1 cellular context compared by ENCODE assay signal in the genomic region with DNA sequence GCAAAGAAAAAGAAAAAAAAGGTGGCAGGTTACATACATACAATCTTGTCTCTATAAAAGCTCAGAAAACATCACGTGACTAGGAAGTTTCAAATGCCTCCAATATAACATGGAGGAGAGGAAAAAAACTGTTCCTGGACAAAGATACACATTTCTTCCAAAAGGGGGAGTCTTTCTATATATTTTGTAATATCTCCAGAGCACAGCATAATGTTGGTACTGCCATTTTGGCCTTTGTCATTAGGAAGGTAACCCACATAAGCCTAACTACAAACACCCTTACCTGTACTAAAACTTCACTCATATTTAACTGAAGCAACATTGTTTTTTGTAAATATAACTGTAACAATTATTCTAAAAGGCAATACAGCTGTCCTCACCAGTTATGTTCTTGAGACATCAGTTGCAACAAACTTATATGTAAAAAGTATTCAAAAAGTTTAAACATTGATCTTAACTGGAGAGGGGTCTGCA.
TF ChIP-seq lines count a peak whose summit lies in the region.

No MANE protein-coding gene starts in this region.

TF ChIP-seq in HCT116, 20 proteins besides CTCF, POLR2A, EP300 and RAD21 (continued from another document):
- TF ChIP-seq REST (IDR thresholded peaks at IDR 0.05; ENCODE audit: low read depth), result no peak
- TF ChIP-seq SRF (IDR thresholded peaks at IDR 0.05; ENCODE audit: low read depth), result 0 out of 2 replicates have a peak, but pooled peaks have one; percentile 29
- 0 out of 2 replicates have a peak, but pooled peaks have one; percentile 38 for TF ChIP-seq SIN3A (IDR thresholded peaks at IDR 0.05; ENCODE audit: low read depth)
- peak; percentile 82 for TF ChIP-seq CEBPB (IDR thresholded peaks at IDR 0.05; ENCODE audit: low read depth)
- no peak for TF ChIP-seq EZH2phosphoT487 (IDR thresholded peaks at IDR 0.05; ENCODE audit: borderline replicate concordance)
